1 cellular context compared by ENCODE assay signal in the genomic region with DNA sequence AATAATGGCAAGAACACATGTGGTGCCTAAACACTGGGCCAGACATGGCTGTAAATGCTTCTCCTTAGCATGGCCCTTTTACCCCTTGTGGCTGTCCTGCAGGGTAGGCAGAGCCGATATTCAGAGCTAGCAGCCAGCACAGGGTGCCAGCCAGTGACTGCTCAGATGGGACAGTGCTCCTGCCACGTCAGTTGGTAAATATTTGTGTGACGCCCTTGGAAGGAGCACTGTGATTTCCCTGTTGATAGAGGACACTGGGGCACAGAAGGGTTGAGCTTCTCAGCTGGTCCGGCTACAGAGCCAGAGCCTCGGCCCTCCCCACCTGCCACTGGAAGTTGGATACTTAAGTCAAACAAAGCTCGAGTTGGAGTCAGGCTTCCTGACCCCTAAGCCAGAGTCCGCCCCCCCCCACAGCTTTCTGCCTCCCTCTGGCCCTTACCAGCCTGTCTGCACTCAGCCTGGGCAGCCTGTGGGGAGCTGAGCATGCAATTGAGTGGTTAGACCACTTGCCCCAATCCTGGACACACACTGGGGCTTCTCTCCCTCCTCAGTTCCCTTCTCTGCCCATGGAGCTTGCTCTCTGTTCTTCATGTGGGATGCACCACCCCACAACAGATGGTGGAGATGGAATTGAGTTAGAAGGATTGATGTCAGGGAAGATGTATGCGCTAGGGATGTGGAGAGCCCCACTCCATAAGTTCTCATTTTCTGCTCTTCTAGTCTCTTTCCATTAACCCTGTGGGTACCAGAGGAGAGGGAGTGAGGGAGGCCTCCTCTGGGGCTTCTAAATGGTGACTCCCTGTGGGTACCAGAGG.
A peak's percentile ranks its signal among the peaks of the same experiment; 100 is the strongest.
TF ChIP-seq lines count a peak whose summit lies in the region.

No MANE protein-coding gene starts in this region.

TF ChIP-seq in liver, 16 proteins besides CTCF, POLR2A, EP300 and RAD21 (continued from another document):
- TF ChIP-seq, protein P1, sequence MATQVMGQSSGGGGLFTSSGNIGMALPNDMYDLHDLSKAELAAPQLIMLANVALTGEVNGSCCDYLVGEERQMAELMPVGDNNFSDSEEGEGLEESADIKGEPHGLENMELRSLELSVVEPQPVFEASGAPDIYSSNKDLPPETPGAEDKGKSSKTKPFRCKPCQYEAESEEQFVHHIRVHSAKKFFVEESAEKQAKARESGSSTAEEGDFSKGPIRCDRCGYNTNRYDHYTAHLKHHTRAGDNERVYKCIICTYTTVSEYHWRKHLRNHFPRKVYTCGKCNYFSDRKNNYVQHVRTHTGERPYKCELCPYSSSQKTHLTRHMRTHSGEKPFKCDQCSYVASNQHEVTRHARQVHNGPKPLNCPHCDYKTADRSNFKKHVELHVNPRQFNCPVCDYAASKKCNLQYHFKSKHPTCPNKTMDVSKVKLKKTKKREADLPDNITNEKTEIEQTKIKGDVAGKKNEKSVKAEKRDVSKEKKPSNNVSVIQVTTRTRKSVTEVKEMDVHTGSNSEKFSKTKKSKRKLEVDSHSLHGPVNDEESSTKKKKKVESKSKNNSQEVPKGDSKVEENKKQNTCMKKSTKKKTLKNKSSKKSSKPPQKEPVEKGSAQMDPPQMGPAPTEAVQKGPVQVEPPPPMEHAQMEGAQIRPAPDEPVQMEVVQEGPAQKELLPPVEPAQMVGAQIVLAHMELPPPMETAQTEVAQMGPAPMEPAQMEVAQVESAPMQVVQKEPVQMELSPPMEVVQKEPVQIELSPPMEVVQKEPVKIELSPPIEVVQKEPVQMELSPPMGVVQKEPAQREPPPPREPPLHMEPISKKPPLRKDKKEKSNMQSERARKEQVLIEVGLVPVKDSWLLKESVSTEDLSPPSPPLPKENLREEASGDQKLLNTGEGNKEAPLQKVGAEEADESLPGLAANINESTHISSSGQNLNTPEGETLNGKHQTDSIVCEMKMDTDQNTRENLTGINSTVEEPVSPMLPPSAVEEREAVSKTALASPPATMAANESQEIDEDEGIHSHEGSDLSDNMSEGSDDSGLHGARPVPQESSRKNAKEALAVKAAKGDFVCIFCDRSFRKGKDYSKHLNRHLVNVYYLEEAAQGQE (IDR thresholded peaks at IDR 0.05): no peak
- TF ChIP-seq, protein P2, sequence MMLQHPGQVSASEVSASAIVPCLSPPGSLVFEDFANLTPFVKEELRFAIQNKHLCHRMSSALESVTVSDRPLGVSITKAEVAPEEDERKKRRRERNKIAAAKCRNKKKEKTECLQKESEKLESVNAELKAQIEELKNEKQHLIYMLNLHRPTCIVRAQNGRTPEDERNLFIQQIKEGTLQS (IDR thresholded peaks at IDR 0.05): no peak
- TF ChIP-seq, protein P3, sequence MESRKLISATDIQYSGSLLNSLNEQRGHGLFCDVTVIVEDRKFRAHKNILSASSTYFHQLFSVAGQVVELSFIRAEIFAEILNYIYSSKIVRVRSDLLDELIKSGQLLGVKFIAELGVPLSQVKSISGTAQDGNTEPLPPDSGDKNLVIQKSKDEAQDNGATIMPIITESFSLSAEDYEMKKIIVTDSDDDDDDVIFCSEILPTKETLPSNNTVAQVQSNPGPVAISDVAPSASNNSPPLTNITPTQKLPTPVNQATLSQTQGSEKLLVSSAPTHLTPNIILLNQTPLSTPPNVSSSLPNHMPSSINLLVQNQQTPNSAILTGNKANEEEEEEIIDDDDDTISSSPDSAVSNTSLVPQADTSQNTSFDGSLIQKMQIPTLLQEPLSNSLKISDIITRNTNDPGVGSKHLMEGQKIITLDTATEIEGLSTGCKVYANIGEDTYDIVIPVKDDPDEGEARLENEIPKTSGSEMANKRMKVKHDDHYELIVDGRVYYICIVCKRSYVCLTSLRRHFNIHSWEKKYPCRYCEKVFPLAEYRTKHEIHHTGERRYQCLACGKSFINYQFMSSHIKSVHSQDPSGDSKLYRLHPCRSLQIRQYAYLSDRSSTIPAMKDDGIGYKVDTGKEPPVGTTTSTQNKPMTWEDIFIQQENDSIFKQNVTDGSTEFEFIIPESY (IDR thresholded peaks at IDR 0.05): no peak
- TF ChIP-seq HNF4G (IDR thresholded peaks at IDR 0.05): no peak
- TF ChIP-seq HNF4A (conservative IDR thresholded peaks at IDR 0.05): peak in 1 of 2 donors; percentile 3
- no peak for TF ChIP-seq GABPA (IDR thresholded peaks at IDR 0.05 in 1 of 2, conservative IDR thresholded peaks at IDR 0.05 in 1 of 2)
- no peak for TF ChIP-seq EGR1 (IDR thresholded peaks at IDR 0.05; ENCODE audit: low read depth in 2 of 2)
